ENCODE assay signal across 38 cellular contexts in the genomic region with DNA sequence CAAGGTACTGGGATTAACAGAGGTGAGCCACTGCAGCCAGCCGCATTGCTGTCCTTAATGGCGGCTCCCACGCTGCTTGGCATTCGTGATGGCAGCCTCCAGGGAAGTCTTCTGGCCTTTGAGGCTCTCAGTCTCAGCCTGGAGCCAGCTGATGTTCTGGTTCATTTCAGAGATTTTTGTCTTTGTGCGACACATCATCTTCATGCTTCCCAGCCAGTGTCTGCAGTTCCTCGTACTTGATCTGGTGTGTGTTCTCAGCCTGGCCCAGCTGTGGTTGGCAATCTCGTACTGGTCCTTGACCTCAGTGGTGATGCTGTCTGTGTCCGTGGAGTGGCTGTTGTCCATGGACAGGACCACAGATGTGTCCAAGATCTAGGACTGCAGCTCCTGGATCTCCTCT.
"Had no signal": no experiment of that assay in that cellular context is flagged by ENCODE, and none has a peak within 500 bp of the region (broad histone marks: within the 10 kb centered on the region; RNA-seq: fewer than 3 reads in every experiment).

No MANE protein-coding gene starts in this region.

- DNase-seq: activated CD4-positive, alpha-beta memory T cell treated with anti-CD3 and anti-CD28 coated beads, Interleukin-2, amount 10 ng/mL, durations not matched to agents 7 days and 5 days; activated CD4-positive, alpha-beta T cell treated with anti-CD3 and anti-CD28 coated beads for 1 hour; activated CD4-positive, alpha-beta T cell treated with anti-CD3 and anti-CD28 coated beads for 36 hours; activated CD4-positive, alpha-beta T cell treated with anti-CD3 and anti-CD28 coated beads for 48 hours; activated CD4-positive, alpha-beta T cell treated with anti-CD3 and anti-CD28 coated beads, Interleukin-2, amount 10 ng/mL, durations not matched to agents 7 days and 5 days; activated CD4-positive, alpha-beta T cell treated with anti-CD3 and anti-CD28 coated beads, Interleukin-2, amount 50 U/mL, for 48 hours; activated CD4-positive, CD25-positive, alpha-beta regulatory T cell; activated CD8-positive, alpha-beta memory T cell treated with anti-CD3 and anti-CD28 coated beads for 24 hours; activated CD8-positive, alpha-beta memory T cell treated with anti-CD3 and anti-CD28 coated beads, Interleukin-2, amount 10 ng/mL, durations not matched to agents 7 days and 5 days; activated CD8-positive, alpha-beta memory T cell treated with anti-CD3 and anti-CD28 coated beads, Interleukin-2, amount 50 U/mL, for 48 hours; activated CD8-positive, alpha-beta T cell treated with anti-CD3 and anti-CD28 coated beads, Interleukin-2, amount 10 ng/mL, durations not matched to agents 7 days and 5 days; activated effector memory CD4-positive, alpha-beta T cell treated with Interleukin-2 at 50 U/mL for 16 hours; activated gamma-delta T cell; activated naive CD4-positive, alpha-beta T cell treated with anti-CD3 and anti-CD28 coated beads, Interleukin-2, amount 10 ng/mL, durations not matched to agents 7 days and 5 days; activated naive CD4-positive, alpha-beta T cell treated with Interleukin-2 at 50 U/mL for 16 hours; activated naive CD8-positive, alpha-beta T cell treated with anti-CD3 and anti-CD28 coated beads, Interleukin-2, amount 10 ng/mL, durations not matched to agents 7 days and 5 days; activated naive CD8-positive, alpha-beta T cell treated with anti-CD3 and anti-CD28 coated beads, Interleukin-2, amount 50 U/mL, for 24 hours; activated T-cell treated with anti-CD3 and anti-CD28 coated beads, Interleukin-2, amount 50 U/mL, for 24 hours; activated T-cell treated with anti-CD3 and anti-CD28 coated beads, Interleukin-2, amount 50 U/mL, for 48 hours; amygdala; anterior cingulate cortex; caudate nucleus; cerebellar nuclear complex; T-helper 1 cell; T-helper 2 cell; T-helper 9 cell; WERI-Rb-1 had no signal

- H3K9me3 ChIP-seq: ascending aorta had no signal

- H3K27ac ChIP-seq: ascending aorta, cardiac muscle cell, WERI-Rb-1 had no signal

- H3K27ac Mint-ChIP-seq: activated CD4-positive, alpha-beta memory T cell treated with anti-CD3 and anti-CD28 coated beads, Interleukin-2, amount 10 ng/mL, durations not matched to agents 7 days and 5 days; activated CD4-positive, alpha-beta T cell treated with anti-CD3 and anti-CD28 coated beads for 36 hours; activated CD4-positive, alpha-beta T cell treated with anti-CD3 and anti-CD28 coated beads, Interleukin-2, amount 10 ng/mL, durations not matched to agents 7 days and 5 days; activated CD8-positive, alpha-beta memory T cell treated with anti-CD3 and anti-CD28 coated beads, Interleukin-2, amount 10 ng/mL, durations not matched to agents 7 days and 5 days; activated CD8-positive, alpha-beta T cell treated with anti-CD3 and anti-CD28 coated beads, Interleukin-2, amount 10 ng/mL, durations not matched to agents 7 days and 5 days; activated naive CD4-positive, alpha-beta T cell treated with anti-CD3 and anti-CD28 coated beads, Interleukin-2, amount 10 ng/mL, durations not matched to agents 7 days and 5 days; activated naive CD4-positive, alpha-beta T cell treated with anti-CD3 and anti-CD28 coated beads, Interleukin-2, amount 50 U/mL, for 24 hours; activated naive CD8-positive, alpha-beta T cell; activated naive CD8-positive, alpha-beta T cell treated with anti-CD3 and anti-CD28 coated beads, Interleukin-2, amount 10 ng/mL, durations not matched to agents 7 days and 5 days; activated naive CD8-positive, alpha-beta T cell treated with anti-CD3 and anti-CD28 coated beads, Interleukin-2, amount 50 U/mL, for 24 hours; activated T-cell treated with anti-CD3 and anti-CD28 coated beads, Interleukin-2, amount 50 U/mL, for 24 hours; activated T-helper 2 cell treated with anti-CD3 and anti-CD28 coated beads, Interferon-gamma antibody, Interleukin-2, Interleukin-4, amounts not matched to agents 10 μg/mL and 5 μg/mL and 100 μg/mL, durations not matched to agents 14 hours and 24 hours and 36 hours; T-helper 2 cell treated with Interferon-gamma antibody and Interleukin-4, amounts not matched to agents 5 μg/mL and 100 μg/mL, for 36 hours; WTC11 had no signal

- H3K9me3 Mint-ChIP-seq: activated CD4-positive, alpha-beta memory T cell treated with anti-CD3 and anti-CD28 coated beads, Interleukin-2, amount 10 ng/mL, durations not matched to agents 7 days and 5 days; activated CD4-positive, alpha-beta T cell treated with anti-CD3 and anti-CD28 coated beads, Interleukin-2, amount 10 ng/mL, durations not matched to agents 7 days and 5 days; activated naive CD4-positive, alpha-beta T cell treated with anti-CD3 and anti-CD28 coated beads, Interleukin-2, amount 10 ng/mL, durations not matched to agents 7 days and 5 days; activated naive CD4-positive, alpha-beta T cell treated with anti-CD3 and anti-CD28 coated beads, Interleukin-2, amount 50 U/mL, for 24 hours; activated naive CD8-positive, alpha-beta T cell treated with anti-CD3 and anti-CD28 coated beads, Interleukin-2, amount 10 ng/mL, durations not matched to agents 7 days and 5 days; activated naive CD8-positive, alpha-beta T cell treated with anti-CD3 and anti-CD28 coated beads, Interleukin-2, amount 50 U/mL, for 24 hours; activated T-cell treated with anti-CD3 and anti-CD28 coated beads, Interleukin-2, amount 50 U/mL, for 24 hours; activated T-helper 2 cell treated with anti-CD3 and anti-CD28 coated beads, Interferon-gamma antibody, Interleukin-2, Interleukin-4, amounts not matched to agents 10 μg/mL and 5 μg/mL and 100 μg/mL, durations not matched to agents 14 hours and 24 hours and 36 hours; brain; central memory CD8-positive, alpha-beta T cell; T-helper 1 cell treated with Interleukin-12 subunit alpha and Interleukin-12 subunit beta and Interleukin-4 antibody, amounts not matched to agents 30 μg/mL and 1 μg/mL, for 36 hours; T-helper 2 cell treated with Interferon-gamma antibody and Interleukin-4, amounts not matched to agents 5 μg/mL and 100 μg/mL, for 36 hours had no signal

- H3K27me3 Mint-ChIP-seq: activated CD4-positive, alpha-beta memory T cell treated with anti-CD3 and anti-CD28 coated beads, Interleukin-2, amount 10 ng/mL, durations not matched to agents 7 days and 5 days; activated CD4-positive, alpha-beta T cell treated with anti-CD3 and anti-CD28 coated beads for 36 hours; activated CD4-positive, alpha-beta T cell treated with anti-CD3 and anti-CD28 coated beads, Interleukin-2, amount 10 ng/mL, durations not matched to agents 7 days and 5 days; activated CD8-positive, alpha-beta memory T cell treated with anti-CD3 and anti-CD28 coated beads, Interleukin-2, amount 10 ng/mL, durations not matched to agents 7 days and 5 days; activated naive CD4-positive, alpha-beta T cell treated with anti-CD3 and anti-CD28 coated beads, Interleukin-2, amount 10 ng/mL, durations not matched to agents 7 days and 5 days; activated naive CD4-positive, alpha-beta T cell treated with anti-CD3 and anti-CD28 coated beads, Interleukin-2, amount 50 U/mL, for 24 hours; activated naive CD8-positive, alpha-beta T cell; activated naive CD8-positive, alpha-beta T cell treated with anti-CD3 and anti-CD28 coated beads, Interleukin-2, amount 10 ng/mL, durations not matched to agents 7 days and 5 days; activated naive CD8-positive, alpha-beta T cell treated with anti-CD3 and anti-CD28 coated beads, Interleukin-2, amount 50 U/mL, for 24 hours; activated T-cell treated with anti-CD3 and anti-CD28 coated beads, Interleukin-2, amount 50 U/mL, for 24 hours; brain; central memory CD8-positive, alpha-beta T cell had no signal

- H3K4me3 Mint-ChIP-seq: activated CD4-positive, alpha-beta memory T cell treated with anti-CD3 and anti-CD28 coated beads, Interleukin-2, amount 10 ng/mL, durations not matched to agents 7 days and 5 days; activated CD4-positive, alpha-beta T cell treated with anti-CD3 and anti-CD28 coated beads for 36 hours; activated CD4-positive, alpha-beta T cell treated with anti-CD3 and anti-CD28 coated beads, Interleukin-2, amount 10 ng/mL, durations not matched to agents 7 days and 5 days; activated CD8-positive, alpha-beta memory T cell treated with anti-CD3 and anti-CD28 coated beads, Interleukin-2, amount 10 ng/mL, durations not matched to agents 7 days and 5 days; activated CD8-positive, alpha-beta T cell treated with anti-CD3 and anti-CD28 coated beads, Interleukin-2, amount 10 ng/mL, durations not matched to agents 7 days and 5 days; activated naive CD4-positive, alpha-beta T cell treated with anti-CD3 and anti-CD28 coated beads, Interleukin-2, amount 10 ng/mL, durations not matched to agents 7 days and 5 days; activated naive CD4-positive, alpha-beta T cell treated with anti-CD3 and anti-CD28 coated beads, Interleukin-2, amount 50 U/mL, for 24 hours; activated naive CD8-positive, alpha-beta T cell; activated naive CD8-positive, alpha-beta T cell treated with anti-CD3 and anti-CD28 coated beads, Interleukin-2, amount 10 ng/mL, durations not matched to agents 7 days and 5 days; activated naive CD8-positive, alpha-beta T cell treated with anti-CD3 and anti-CD28 coated beads, Interleukin-2, amount 50 U/mL, for 24 hours; activated T-cell treated with anti-CD3 and anti-CD28 coated beads, Interleukin-2, amount 50 U/mL, for 24 hours; brain; central memory CD8-positive, alpha-beta T cell; T-helper 1 cell treated with Interleukin-12 subunit alpha and Interleukin-12 subunit beta and Interleukin-4 antibody, amounts not matched to agents 30 μg/mL and 1 μg/mL, for 36 hours; T-helper 2 cell treated with Interferon-gamma antibody and Interleukin-4, amounts not matched to agents 5 μg/mL and 100 μg/mL, for 36 hours; WTC11 had no signal

- H3K4me3 ChIP-seq: ascending aorta, cardiac muscle cell had no signal

- ATAC-seq: activated CD4-positive, alpha-beta T cell treated with anti-CD3 and anti-CD28 coated beads for 36 hours; activated CD4-positive, CD25-positive, alpha-beta regulatory T cell treated with anti-CD3 and anti-CD28 coated beads, Interleukin-2, amount 50 U/mL, for 24 hours; activated CD8-positive, alpha-beta memory T cell treated with anti-CD3 and anti-CD28 coated beads, Interleukin-2, amount 10 ng/mL, durations not matched to agents 7 days and 5 days; activated CD8-positive, alpha-beta T cell treated with anti-CD3 and anti-CD28 coated beads, Interleukin-2, amount 10 ng/mL, durations not matched to agents 7 days and 5 days; activated naive CD8-positive, alpha-beta T cell treated with anti-CD3 and anti-CD28 coated beads, Interleukin-2, amount 50 U/mL, for 24 hours; WTC11 had no signal

- H3K4me1 ChIP-seq: ascending aorta had no signal

- H3K27me3 ChIP-seq: ascending aorta, cardiac muscle cell had no signal

- H3K4me1 Mint-ChIP-seq: activated CD4-positive, alpha-beta memory T cell treated with anti-CD3 and anti-CD28 coated beads, Interleukin-2, amount 10 ng/mL, durations not matched to agents 7 days and 5 days; activated CD4-positive, alpha-beta T cell treated with anti-CD3 and anti-CD28 coated beads for 36 hours; activated CD4-positive, alpha-beta T cell treated with anti-CD3 and anti-CD28 coated beads, Interleukin-2, amount 10 ng/mL, durations not matched to agents 7 days and 5 days; activated CD8-positive, alpha-beta memory T cell treated with anti-CD3 and anti-CD28 coated beads, Interleukin-2, amount 10 ng/mL, durations not matched to agents 7 days and 5 days; activated naive CD4-positive, alpha-beta T cell treated with anti-CD3 and anti-CD28 coated beads, Interleukin-2, amount 10 ng/mL, durations not matched to agents 7 days and 5 days; activated naive CD8-positive, alpha-beta T cell treated with anti-CD3 and anti-CD28 coated beads, Interleukin-2, amount 10 ng/mL, durations not matched to agents 7 days and 5 days; activated naive CD8-positive, alpha-beta T cell treated with anti-CD3 and anti-CD28 coated beads, Interleukin-2, amount 50 U/mL, for 24 hours had no signal
